ENCODE assay signal across 8 cellular contexts in genomic region chr11:64448599-64449380, GRCh38.
DNase-seq lines count a peak whose midpoint lies in the region; ATAC-seq and TF ChIP-seq lines count a peak whose summit lies in the region.

No MANE protein-coding gene starts in this region.

- no peak overlapping the region for H3K27ac ChIP-seq in KMS-11

- no peak overlapping the region for H3K4me3 ChIP-seq in KMS-11 (IDR thresholded peaks at IDR 0.05; ENCODE audit: insufficient read depth, low read depth, low read length)

- peak overlapping the region; percentile 45; the same call in 1 of the 2 replicates for H2AFZ ChIP-seq in KMS-11 (ENCODE audit: low read depth)

- peak; percentile 62; the same call in 1 of the 2 replicates for TF ChIP-seq CTCF in KMS-11 (conservative IDR thresholded peaks at IDR 0.05; ENCODE audit: low read depth, low read length)

- H4K20me1 ChIP-seq in KMS-11 (ENCODE audit: insufficient read depth) = no peaks in the 10 kb centered on the region

- H3K79me2 ChIP-seq in KMS-11 (ENCODE audit: insufficient read depth, low read depth) = no peaks in the 10 kb centered on the region

- peaks cover 8% of the 10 kb centered on the region for H3K4me1 ChIP-seq in KMS-11 (ENCODE audit: low read depth, poor library complexity, severe bottlenecking)

- peak overlapping the region; percentile 53 for H3K4me3 Mint-ChIP-seq in natural killer cell treated with Interleukin-12 subunit alpha and Interleukin-12 subunit beta and Interleukin-15 and Interleukin-18, amount 100 ng/mL, for 72 hours
- H3K4me3 Mint-ChIP-seq in stimulated activated naive B cell treated with anti-CD40 and anti-IgM and Interleukin-4, amounts not matched to agents 10 μg/mL and 1 μg/mL and 100 μg/mL, for 72 hours = peak overlapping the region; percentile 81 to 89

- peaks cover 6 to 9% of the 10 kb centered on the region in 2 donors for H3K27me3 Mint-ChIP-seq in natural killer cell treated with Interleukin-12 subunit alpha and Interleukin-12 subunit beta and Interleukin-15 and Interleukin-18, amount 100 ng/mL, for 72 hours
- H3K27me3 Mint-ChIP-seq in stimulated activated naive B cell treated with anti-CD40 and anti-IgM and Interleukin-4, amounts not matched to agents 10 μg/mL and 1 μg/mL and 100 μg/mL, for 72 hours = no peaks in the 10 kb centered on the region

- H3K27ac Mint-ChIP-seq in natural killer cell treated with Interleukin-12 subunit alpha and Interleukin-12 subunit beta and Interleukin-15 and Interleukin-18, amount 100 ng/mL, for 72 hours = peak overlapping the region in 1 of 2 donors; percentile 35
- H3K27ac Mint-ChIP-seq in stimulated activated naive B cell treated with anti-CD40 and anti-IgM and Interleukin-4, amounts not matched to agents 10 μg/mL and 1 μg/mL and 100 μg/mL, for 72 hours = peak overlapping the region; percentile 92

- peaks cover 40% of the 10 kb centered on the region for H3K27me3 ChIP-seq in KMS-11 (ENCODE audit: insufficient read depth, low read depth)

- H3K36me3 Mint-ChIP-seq in natural killer cell treated with Interleukin-12 subunit alpha and Interleukin-12 subunit beta and Interleukin-15 and Interleukin-18, amount 100 ng/mL, for 72 hours = no peaks in the 10 kb centered on the region
- H3K36me3 Mint-ChIP-seq in stimulated activated naive B cell treated with anti-CD40 and anti-IgM and Interleukin-4, amounts not matched to agents 10 μg/mL and 1 μg/mL and 100 μg/mL, for 72 hours = no peaks in the 10 kb centered on the region

- H3K9ac ChIP-seq in KMS-11 = no peak overlapping the region

- DNase-seq in GM04503 (ENCODE audit: low read depth) (peak; percentile 10), RPMI8226 (peak; percentile 93), fibroblast of the conjunctiva (ENCODE audit: low read depth) (peak; percentile 46)
- DNase-seq in activated T-helper 9 cell treated with anti-CD3 and anti-CD28 coated beads, Interleukin-2, amount 50 U/mL, for 16 hours (ENCODE audit: low read depth) = peak; percentile 48
- DNase-seq in natural killer cell treated with Interleukin-12 subunit alpha and Interleukin-12 subunit beta and Interleukin-15 and Interleukin-18, amount 100 ng/mL, for 72 hours (ENCODE audit: low spot score) = peak; percentile 74
- DNase-seq in stimulated activated naive B cell treated with anti-CD40 and anti-IgM and Interleukin-4, amounts not matched to agents 10 μg/mL and 1 μg/mL and 100 μg/mL, for 72 hours = peak; percentile 62

- peak overlapping the region; percentile 78 for H3K4me2 ChIP-seq in KMS-11

- H3K9me3 Mint-ChIP-seq in natural killer cell treated with Interleukin-12 subunit alpha and Interleukin-12 subunit beta and Interleukin-15 and Interleukin-18, amount 100 ng/mL, for 72 hours = no peaks in the 10 kb centered on the region
- peaks cover 0 to 5% of the 10 kb centered on the region in 2 donors for H3K9me3 Mint-ChIP-seq in stimulated activated naive B cell treated with anti-CD40 and anti-IgM and Interleukin-4, amounts not matched to agents 10 μg/mL and 1 μg/mL and 100 μg/mL, for 72 hours

- no peaks in the 10 kb centered on the region for H3K36me3 ChIP-seq in KMS-11 (ENCODE audit: insufficient read depth)

- peak; percentile 82 to 86 for ATAC-seq in natural killer cell treated with Interleukin-12 subunit alpha and Interleukin-12 subunit beta and Interleukin-15 and Interleukin-18, amount 100 ng/mL, for 72 hours
- peak; percentile 77 to 80 for ATAC-seq in stimulated activated naive B cell treated with anti-CD40 and anti-IgM and Interleukin-4, amounts not matched to agents 10 μg/mL and 1 μg/mL and 100 μg/mL, for 72 hours (replicated peaks)
- ATAC-seq in HG02973 (IDR thresholded peaks at IDR 0.05; ENCODE audit: unreplicated experiment) = no peak

- peaks cover 10 to 11% of the 10 kb centered on the region in 2 donors for H3K4me1 Mint-ChIP-seq in natural killer cell treated with Interleukin-12 subunit alpha and Interleukin-12 subunit beta and Interleukin-15 and Interleukin-18, amount 100 ng/mL, for 72 hours (ENCODE audit: low read depth in 2 of 2)
- peaks cover 25% of the 10 kb centered on the region in 2 donors for H3K4me1 Mint-ChIP-seq in stimulated activated naive B cell treated with anti-CD40 and anti-IgM and Interleukin-4, amounts not matched to agents 10 μg/mL and 1 μg/mL and 100 μg/mL, for 72 hours

Comparison
In these comparisons a context has a peak if more than half of its experiments do, and no peak if none do; other contexts are left out.
1. DNase-seq: peak in every context shown above with its lines; median percentile 93 in RPMI8226; 74 in natural killer cell treated with Interleukin-12 subunit alpha and Interleukin-12 subunit beta and Interleukin-15 and Interleukin-18, amount 100 ng/mL, for 72 hours; 62 in stimulated activated naive B cell treated with anti-CD40 and anti-IgM and Interleukin-4, amounts not matched to agents 10 μg/mL and 1 μg/mL and 100 μg/mL, for 72 hours; 48 in activated T-helper 9 cell treated with anti-CD3 and anti-CD28 coated beads, Interleukin-2, amount 50 U/mL, for 16 hours; 46 in fibroblast of the conjunctiva; 10 in GM04503.